12 cellular contexts compared by ENCODE assay signal in genomic region chr4:151659631-151660030, GRCh38.
DNase-seq lines count a peak whose midpoint lies in the region; ATAC-seq, FAIRE-seq and TF ChIP-seq lines count a peak whose summit lies in the region.
"Had no signal": no experiment of that assay in that cellular context is flagged by ENCODE, and none has a peak within 500 bp of the region (broad histone marks: within the 10 kb centered on the region; RNA-seq: fewer than 3 reads in every experiment).

No MANE protein-coding gene starts in this region.

- peak overlapping the region; percentile 42 for H3K27ac ChIP-seq in cingulate gyrus (ENCODE audit: low read depth, low read length)
- H3K27ac ChIP-seq in uterus = peak overlapping the region; percentile 45 to 65
- no peak overlapping the region for H3K27ac ChIP-seq in small intestine (ENCODE audit: low read depth in 1 of 2, low read length in 1 of 2)
- H3K27ac ChIP-seq: foreskin keratinocyte, HL-60 had no signal

- no peaks in the 10 kb centered on the region for H3K27me3 Mint-ChIP-seq in activated naive CD8-positive, alpha-beta T cell
- no peaks in the 10 kb centered on the region for H3K27me3 Mint-ChIP-seq in activated naive CD8-positive, alpha-beta T cell treated with anti-CD3 and anti-CD28 coated beads, Interleukin-2, amount 50 U/mL, for 24 hours
- H3K27me3 Mint-ChIP-seq in nephron progenitor cell (ENCODE audit: low read depth, poor library complexity) = no peaks in the 10 kb centered on the region

- H3K9me3 ChIP-seq in uterus (no peaks in the 10 kb centered on the region), small intestine (ENCODE audit: control insufficient read depth, low read depth) (no peaks in the 10 kb centered on the region)

- no peak for ATAC-seq in activated naive CD8-positive, alpha-beta T cell treated with anti-CD3 and anti-CD28 coated beads, Interleukin-2, amount 50 U/mL, for 24 hours
- ATAC-seq in GM21526 (IDR thresholded peaks at IDR 0.05; ENCODE audit: low FRiP score, unreplicated experiment) = no peak
- no peak for ATAC-seq in HG02678 (IDR thresholded peaks at IDR 0.05; ENCODE audit: unreplicated experiment)
- ATAC-seq: foreskin keratinocyte had no signal

- TF ChIP-seq POLR2A in uterus (IDR thresholded peaks at IDR 0.05) = no peak

- intact Hi-C loops in uterus (cut with DNase I; ENCODE audit: low total_unique reads) = no loop called here

- H3K4me1 ChIP-seq in uterus (peaks cover 0 to 3% of the 10 kb centered on the region in 2 donors), small intestine (ENCODE audit: control insufficient read depth in 2 of 2, insufficient read depth in 1 of 2, low read depth in 1 of 2, low read length in 1 of 2) (no peaks in the 10 kb centered on the region)
- H3K4me1 ChIP-seq: foreskin keratinocyte had no signal

- H3K36me3 Mint-ChIP-seq in activated naive CD8-positive, alpha-beta T cell = peaks cover 2% of the 10 kb centered on the region
- no peaks in the 10 kb centered on the region for H3K36me3 Mint-ChIP-seq in activated naive CD8-positive, alpha-beta T cell treated with anti-CD3 and anti-CD28 coated beads, Interleukin-2, amount 50 U/mL, for 24 hours (ENCODE audit: low read depth)
- H3K36me3 Mint-ChIP-seq in nephron progenitor cell (ENCODE audit: low read depth) = peaks cover 21% of the 10 kb centered on the region

- H3K4me1 Mint-ChIP-seq in activated naive CD8-positive, alpha-beta T cell (ENCODE audit: low read depth) = peaks cover 17% of the 10 kb centered on the region
- peaks cover 9% of the 10 kb centered on the region for H3K4me1 Mint-ChIP-seq in activated naive CD8-positive, alpha-beta T cell treated with anti-CD3 and anti-CD28 coated beads, Interleukin-2, amount 50 U/mL, for 24 hours
- H3K4me1 Mint-ChIP-seq in nephron progenitor cell = peaks cover 46% of the 10 kb centered on the region

- no peak overlapping the region for H3K4me3 Mint-ChIP-seq in activated naive CD8-positive, alpha-beta T cell
- no peak overlapping the region for H3K4me3 Mint-ChIP-seq in activated naive CD8-positive, alpha-beta T cell treated with anti-CD3 and anti-CD28 coated beads, Interleukin-2, amount 50 U/mL, for 24 hours
- H3K4me3 Mint-ChIP-seq in nephron progenitor cell = no peak overlapping the region

- no peak for DNase-seq in activated naive CD8-positive, alpha-beta T cell treated with anti-CD3 and anti-CD28 coated beads, Interleukin-2, amount 50 U/mL, for 24 hours
- DNase-seq in nephron progenitor cell (peak; percentile 56), uterus (peak; percentile 59 to 69), small intestine (no peak)
- DNase-seq: activated CD4-positive, alpha-beta T cell treated with anti-CD3 and anti-CD28 coated beads for 1 hour; DMS79 treated with DMSO at 0.1 percent for 48 hours; foreskin keratinocyte had no signal

- H3K36me3 ChIP-seq in uterus (no peaks in the 10 kb centered on the region), small intestine (ENCODE audit: control insufficient read depth in 2 of 2, insufficient read depth in 2 of 2, low read length in 2 of 2) (peaks cover 0 to 9% of the 10 kb centered on the region in 2 donors)

- WGBS in small intestine, 3 donors = 60 to 84% (median 80%) methylated on average over 9 of the region's 9 CpGs

- FAIRE-seq in small intestine (lab: Jason Lieb, UNC) = no peak

- no peaks in the 10 kb centered on the region for H3K9me3 Mint-ChIP-seq in activated naive CD8-positive, alpha-beta T cell (ENCODE audit: low read depth)
- H3K9me3 Mint-ChIP-seq in activated naive CD8-positive, alpha-beta T cell treated with anti-CD3 and anti-CD28 coated beads, Interleukin-2, amount 50 U/mL, for 24 hours = no peaks in the 10 kb centered on the region
- H3K9me3 Mint-ChIP-seq in nephron progenitor cell = no peaks in the 10 kb centered on the region

- H3K27ac Mint-ChIP-seq in activated naive CD8-positive, alpha-beta T cell = peak overlapping the region; percentile 51
- H3K27ac Mint-ChIP-seq in activated naive CD8-positive, alpha-beta T cell treated with anti-CD3 and anti-CD28 coated beads, Interleukin-2, amount 50 U/mL, for 24 hours = no peak overlapping the region
- H3K27ac Mint-ChIP-seq in nephron progenitor cell = peak overlapping the region; percentile 67

- no peak for TF ChIP-seq CTCF in nephron progenitor cell (IDR thresholded peaks at IDR 0.05)
- TF ChIP-seq CTCF in uterus (IDR thresholded peaks at IDR 0.05) = no peak

- H3K4me3 ChIP-seq in uterus = no peak overlapping the region
- no peak overlapping the region for H3K4me3 ChIP-seq in small intestine (ENCODE audit: low read depth in 1 of 2, low read length in 2 of 2)

- H3K27me3 ChIP-seq in uterus (no peaks in the 10 kb centered on the region), small intestine (ENCODE audit: control insufficient read depth in 2 of 2, insufficient read depth in 2 of 2, low read length in 2 of 2) (no peaks in the 10 kb centered on the region)
- H3K27me3 ChIP-seq: foreskin keratinocyte had no signal

Comparison
In these comparisons a context has a peak if more than half of its experiments do, and no peak if none do; other contexts are left out.
1. DNase-seq: peak in nephron progenitor cell (single experiment) and uterus (2 of 2); none in activated naive CD8-positive, alpha-beta T cell treated with anti-CD3 and anti-CD28 coated beads, Interleukin-2, amount 50 U/mL, for 24 hours (single experiment) and small intestine (single experiment).
2. H3K27ac ChIP-seq: peak in cingulate gyrus (single experiment) and uterus (2 of 2); none in small intestine (0 of 2).